In genomic region chr16:14496047-14496770, GRCh38 we compare ENCODE assay signal across 33 cellular contexts.
A peak's percentile ranks its signal among the peaks of the same experiment; 100 is the strongest.
DNase-seq lines count a peak whose midpoint lies in the region; ATAC-seq and TF ChIP-seq lines count a peak whose summit lies in the region.
"Had no signal": no experiment of that assay in that cellular context is flagged by ENCODE, and none has a peak within 500 bp of the region (broad histone marks: within the 10 kb centered on the region; RNA-seq: fewer than 3 reads in every experiment).

No MANE protein-coding gene starts in this region.

- peaks cover 55% of the 10 kb centered on the region for H3K4me1 Mint-ChIP-seq in endodermal cell
- H3K4me1 Mint-ChIP-seq in immature natural killer cell, result peaks cover 57 to 60% of the 10 kb centered on the region in 2 donors

- TF ChIP-seq CTCF in right atrium auricular region (IDR thresholded peaks at IDR 0.05) (no peak), endodermal cell (conservative IDR thresholded peaks at IDR 0.05) (no peak), colonic mucosa (IDR thresholded peaks at IDR 0.05) (no peak)

- H3K9me3 ChIP-seq in right atrium auricular region, result no peaks in the 10 kb centered on the region
- no peaks in the 10 kb centered on the region for H3K9me3 ChIP-seq in endodermal cell (ENCODE audit: control insufficient read depth, low read length)
- H3K9me3 ChIP-seq in skeletal muscle tissue (ENCODE audit: control insufficient read depth in 3 of 3, low read length in 3 of 3), result no peaks in the 10 kb centered on the region
- no peaks in the 10 kb centered on the region for H3K9me3 ChIP-seq in colonic mucosa
- H3K9me3 ChIP-seq: ascending aorta, esophagus squamous epithelium, prostate gland, testis had no signal

- no peak overlapping the region for H3K4me3 Mint-ChIP-seq in endodermal cell
- peak overlapping the region in 3 of 5 donors; percentile 18 to 46 (median 24) for H3K4me3 Mint-ChIP-seq in immature natural killer cell
- H3K4me3 Mint-ChIP-seq: dendritic cell treated with granulocyte-macrophage colony-stimulating factor and Interleukin-4, amounts not matched to agents 40 ng/mL and 50 ng/mL, for 4 days; IgD-negative memory B cell; memory B cell had no signal

- intact Hi-C loops in Right ventricle myocardium inferior (cut with DNase I), result no loop called here
- intact Hi-C loops in colonic mucosa (cut with DNase I), result no loop called here
- intact Hi-C loops in posterior cingulate gyrus (cut with DNase I), result no loop called here

- DNase-seq in Right ventricle myocardium inferior (ENCODE audit: missing footprints), result no peak
- DNase-seq in right atrium auricular region (ENCODE audit: low spot score), result no peak
- peak; percentile 60 for DNase-seq in endodermal cell
- peak; percentile 21 to 33 (median 23) for DNase-seq in immature natural killer cell
- no peak for DNase-seq in colonic mucosa
- DNase-seq in posterior cingulate gyrus, result no peak
- DNase-seq: activated CD4-positive, alpha-beta T cell treated with anti-CD3 and anti-CD28 coated beads, Interleukin-2, amount 50 U/mL, for 48 hours; activated CD4-positive, CD25-positive, alpha-beta regulatory T cell treated with anti-CD3 and anti-CD28 coated beads, Interleukin-2, amount 50 U/mL, for 72 hours; activated T-cell treated with anti-CD3 and anti-CD28 coated beads, Interleukin-2, amount 50 U/mL, for 48 hours; C1 segment of cervical spinal cord; central memory CD4-positive, alpha-beta T cell; DMS53; esophagus squamous epithelium; foreskin melanocyte; left colon; NCI-H1092; NCI-H187 treated with DMSO at 0.1 percent for 48 hours; NCI-H2171 treated with DMSO at 0.1 percent for 48 hours; NCI-H524; OCI-M1; stimulated activated naive CD4-positive, alpha-beta T cell treated with Interleukin-2 at 50 U/mL for 16 hours; T-helper 2 cell; testis had no signal

- no peak overlapping the region for H3K27ac ChIP-seq in right atrium auricular region
- no peak overlapping the region for H3K27ac ChIP-seq in endodermal cell (ENCODE audit: low read depth, low read length)
- peak overlapping the region; percentile 86 for H3K27ac ChIP-seq in skeletal muscle tissue (ENCODE audit: low read depth, low read length)
- H3K27ac ChIP-seq in colonic mucosa, result no peak overlapping the region
- H3K27ac ChIP-seq: 22Rv1, ascending aorta, prostate gland, skin epidermis, testis had no signal

- H3K27me3 Mint-ChIP-seq in endodermal cell (ENCODE audit: insufficient read depth) (no peaks in the 10 kb centered on the region), immature natural killer cell (ENCODE audit: low read depth in 3 of 3) (peaks cover 0 to 4% (median 0%) of the 10 kb centered on the region in 3 donors)
- H3K27me3 Mint-ChIP-seq: dendritic cell treated with granulocyte-macrophage colony-stimulating factor and Interleukin-4, amounts not matched to agents 40 ng/mL and 50 ng/mL, for 4 days; IgD-negative memory B cell; memory B cell had no signal

- H3K4me3 ChIP-seq in right atrium auricular region (no peak overlapping the region), endodermal cell (ENCODE audit: low read length) (no peak overlapping the region), skeletal muscle tissue (ENCODE audit: low read length in 3 of 3) (no peak overlapping the region), colonic mucosa (no peak overlapping the region)
- H3K4me3 ChIP-seq: ascending aorta, esophagus squamous epithelium, hepatocyte, prostate gland, skin epidermis, testis had no signal

- H3K4me1 ChIP-seq in right atrium auricular region (peaks cover 0 to 25% of the 10 kb centered on the region in 2 donors), endodermal cell (ENCODE audit: control insufficient read depth, insufficient read depth, low read length) (peaks cover 11% of the 10 kb centered on the region), skeletal muscle tissue (ENCODE audit: control insufficient read depth in 3 of 3, insufficient read depth in 3 of 3, low read length in 3 of 3) (peaks cover 20 to 33% (median 27%) of the 10 kb centered on the region in 3 donors), colonic mucosa (no peaks in the 10 kb centered on the region)
- H3K4me1 ChIP-seq: prostate gland had no signal

- no peak overlapping the region for H3K9ac ChIP-seq in endodermal cell (ENCODE audit: extremely low read depth, low read length, poor library complexity, severe bottlenecking)
- H3K9ac ChIP-seq in skeletal muscle tissue (ENCODE audit: low read depth in 1 of 3, low read length in 3 of 3), result peak overlapping the region in 2 of 3 donors; percentile 51 to 55
- no peak overlapping the region for H3K9ac ChIP-seq in colonic mucosa (ENCODE audit: low read depth in 2 of 2, low read length in 2 of 2)

- H3K36me3 ChIP-seq in right atrium auricular region (no peaks in the 10 kb centered on the region), endodermal cell (ENCODE audit: control insufficient read depth, insufficient read depth, low read length) (no peaks in the 10 kb centered on the region), skeletal muscle tissue (ENCODE audit: control insufficient read depth in 3 of 3, insufficient read depth in 3 of 3, low read length in 3 of 3) (peaks cover 0 to 4% (median 0%) of the 10 kb centered on the region in 3 donors), colonic mucosa (no peaks in the 10 kb centered on the region)
- H3K36me3 ChIP-seq: ascending aorta, esophagus squamous epithelium, prostate gland had no signal

- H3K36me3 Mint-ChIP-seq in endodermal cell (ENCODE audit: low read depth) (peaks cover 4% of the 10 kb centered on the region), immature natural killer cell (peaks cover 0 to 4% (median 4%) of the 10 kb centered on the region in 3 donors)

- H3K9me3 Mint-ChIP-seq in endodermal cell (no peaks in the 10 kb centered on the region), immature natural killer cell (no peaks in the 10 kb centered on the region)
- H3K9me3 Mint-ChIP-seq: dendritic cell treated with granulocyte-macrophage colony-stimulating factor and Interleukin-4, amounts not matched to agents 40 ng/mL and 50 ng/mL, for 4 days; IgD-negative memory B cell; memory B cell had no signal

- peak overlapping the region; percentile 60 for H3K27ac Mint-ChIP-seq in endodermal cell
- H3K27ac Mint-ChIP-seq in immature natural killer cell, result peak overlapping the region; percentile 57 to 83 (median 75)
- H3K27ac Mint-ChIP-seq: dendritic cell treated with granulocyte-macrophage colony-stimulating factor and Interleukin-4, amounts not matched to agents 40 ng/mL and 50 ng/mL, for 4 days had no signal

- H3K27me3 ChIP-seq in right atrium auricular region (no peaks in the 10 kb centered on the region), endodermal cell (ENCODE audit: control insufficient read depth, insufficient read depth, low read length, poor library complexity, severe bottlenecking) (no peaks in the 10 kb centered on the region), skeletal muscle tissue (ENCODE audit: control insufficient read depth in 3 of 3, insufficient read depth in 3 of 3, low read length in 3 of 3) (no peaks in the 10 kb centered on the region), colonic mucosa (no peaks in the 10 kb centered on the region)
- H3K27me3 ChIP-seq: ascending aorta, esophagus squamous epithelium, hepatocyte, testis had no signal

- WGBS in endodermal cell (ENCODE audit: insufficient coverage in 1 of 2, insufficient read length in 1 of 2), 2 experiments, result 88% methylated on average over 7 of the region's 7 CpGs; no CpG with 5 or more reads in 1 of the 2 experiments

- ATAC-seq in Right ventricle myocardium inferior (peak; percentile 57), GM19455 (IDR thresholded peaks at IDR 0.05; ENCODE audit: unreplicated experiment) (no peak)
- ATAC-seq: left colon had no signal

Comparison
In these comparisons a context has a peak if more than half of its experiments do, and no peak if none do; other contexts are left out.
1. DNase-seq: peak in endodermal cell (single experiment) and immature natural killer cell (3 of 3); none in Right ventricle myocardium inferior (single experiment), right atrium auricular region (single experiment), colonic mucosa (single experiment) and posterior cingulate gyrus (0 of 10).
2. H3K9ac ChIP-seq: peak in skeletal muscle tissue (2 of 3); none in endodermal cell (single experiment) and colonic mucosa (0 of 2).